ENCODE assay signal across 8 cellular contexts in genomic region chr19:34359140-34359953, GRCh38.
DNase-seq lines count a peak whose midpoint lies in the region; ATAC-seq and TF ChIP-seq lines count a peak whose summit lies in the region.

No MANE protein-coding gene starts in this region.

- peak overlapping the region; percentile 47 for H3K4me3 ChIP-seq in AG09309 (ENCODE audit: control insufficient read depth, low read depth, low read length)
- peak overlapping the region; percentile 50 for H3K4me3 ChIP-seq in WI38 (ENCODE audit: low read depth, low read length)
- peak overlapping the region; percentile 43 to 47 for H3K4me3 ChIP-seq in cardiac fibroblast (replicated peaks in 1 of 2; ENCODE audit: low read depth in 2 of 2, low read length in 2 of 2)

- ATAC-seq in GM18909 (IDR thresholded peaks at IDR 0.05; ENCODE audit: poor library complexity, unreplicated experiment) (peak; percentile 92), HG03159 (IDR thresholded peaks at IDR 0.05; ENCODE audit: unreplicated experiment) (peak; percentile 91)

- TF ChIP-seq CTCF in AG09309 (IDR thresholded peaks at IDR 0.05; ENCODE audit: control insufficient read depth, insufficient read depth, low read depth, low read length, missing control alignments) (peak; percentile 55), WI38 (IDR thresholded peaks at IDR 0.05; ENCODE audit: low read depth, low read length) (peak; percentile 35), cardiac fibroblast (IDR thresholded peaks at IDR 0.05; ENCODE audit: low read depth, low read length) (peak; percentile 50)

- DNase-seq in AG09309 (ENCODE audit: low read depth) (peak; percentile 84), NCI-H2196 treated with DMSO at 0.1 percent for 48 hours (lab: John Stamatoyannopoulos, UW; ENCODE audit: unreplicated experiment) (peak; percentile 93), cardiac fibroblast (ENCODE audit: low read depth in 2 of 2) (peak; percentile 97 to 99), inferior parietal cortex (ENCODE audit: extremely low spot score) (peak; percentile 90)
- peak; percentile 96 to 99 for DNase-seq in stimulated activated CD4-positive, alpha-beta T cell treated with anti-CD3 and anti-CD28 coated beads, Interleukin-12 subunit alpha, Interleukin-12 subunit beta, amount 100 ng/mL, for 24 hours (ENCODE audit: low read depth in 2 of 2)

Comparison
In these comparisons a context has a peak if more than half of its experiments do, and no peak if none do; other contexts are left out.
1. Peak in every context shown above with its lines: DNase-seq, ATAC-seq and H3K4me3 ChIP-seq.